27 cellular contexts compared by ENCODE assay signal in genomic region chr11:4185561-4185960, GRCh38.
"Had no signal": no experiment of that assay in that cellular context is flagged by ENCODE, and none has a peak within 500 bp of the region (broad histone marks: within the 10 kb centered on the region; RNA-seq: fewer than 3 reads in every experiment).

No MANE protein-coding gene starts in this region.

- H3K4me1 Mint-ChIP-seq: activated T-helper 17 cell treated with anti-CD3 and anti-CD28 coated beads, Interleukin-2, amount 50 U/mL, for 72 hours; WTC11 had no signal

- H3K36me3 ChIP-seq: adrenal gland, breast epithelium had no signal

- ATAC-seq: activated T-helper 17 cell treated with anti-CD3 and anti-CD28 coated beads, Interleukin-2, amount 50 U/mL, for 72 hours; Panc1; Right ventricle myocardium inferior; WTC11 had no signal

- DNase-seq: activated CD4-positive, alpha-beta T cell treated with anti-CD3 and anti-CD28 coated beads, Interleukin-2, amount 10 ng/mL, durations not matched to agents 7 days and 5 days; activated CD4-positive, CD25-positive, alpha-beta regulatory T cell treated with anti-CD3 and anti-CD28 coated beads, Interleukin-2, amount 50 U/mL, for 72 hours; activated gamma-delta T cell; activated naive CD4-positive, alpha-beta T cell treated with anti-CD3 and anti-CD28 coated beads for 36 hours; activated T-cell treated with anti-CD3 and anti-CD28 coated beads for 4 hours; activated T-cell treated with anti-CD3 and anti-CD28 coated beads, Interleukin-2, amount 50 U/mL, for 48 hours; adrenal gland; anterior cingulate cortex; caudate nucleus; NCI-H1092; NCI-H1417; NCI-H1930; NCI-H2171 treated with DMSO at 0.1 percent for 48 hours; NCI-H226; NCI-H526 treated with DMSO at 0.1 percent for 48 hours; NK-92 treated with Interleukin-12 subunit alpha and Interleukin-12 subunit beta, amount 100 ng/mL, for 24 hours; OCI-M1; RPMI8226; T-helper 1 cell had no signal

- H3K36me3 Mint-ChIP-seq: activated naive CD8-positive, alpha-beta T cell; WTC11 had no signal

- H3K4me3 ChIP-seq: adrenal gland, breast epithelium, SK-N-MC had no signal

- H3K9me3 Mint-ChIP-seq: activated CD4-positive, alpha-beta T cell treated with anti-CD3 and anti-CD28 coated beads, Interleukin-2, amount 10 ng/mL, durations not matched to agents 7 days and 5 days; activated naive CD4-positive, alpha-beta T cell treated with anti-CD3 and anti-CD28 coated beads for 36 hours; activated T-helper 17 cell treated with anti-CD3 and anti-CD28 coated beads, Interleukin-2, amount 50 U/mL, for 72 hours; WTC11 had no signal

- H3K4me1 ChIP-seq: breast epithelium had no signal

- H3K4me3 Mint-ChIP-seq: activated CD4-positive, alpha-beta T cell treated with anti-CD3 and anti-CD28 coated beads, Interleukin-2, amount 10 ng/mL, durations not matched to agents 7 days and 5 days; activated naive CD4-positive, alpha-beta T cell treated with anti-CD3 and anti-CD28 coated beads for 36 hours; activated naive CD8-positive, alpha-beta T cell had no signal

- H3K27ac ChIP-seq: adrenal gland, breast epithelium, KMS-11, SK-N-MC had no signal

- H3K9ac ChIP-seq: KMS-11 had no signal

- H3K27me3 ChIP-seq: adrenal gland, breast epithelium had no signal

- H3K27me3 Mint-ChIP-seq: activated CD4-positive, alpha-beta T cell treated with anti-CD3 and anti-CD28 coated beads, Interleukin-2, amount 10 ng/mL, durations not matched to agents 7 days and 5 days; activated T-helper 17 cell treated with anti-CD3 and anti-CD28 coated beads, Interleukin-2, amount 50 U/mL, for 72 hours had no signal

- H3K27ac Mint-ChIP-seq: activated CD4-positive, alpha-beta T cell treated with anti-CD3 and anti-CD28 coated beads, Interleukin-2, amount 10 ng/mL, durations not matched to agents 7 days and 5 days; activated naive CD4-positive, alpha-beta T cell treated with anti-CD3 and anti-CD28 coated beads for 36 hours; activated naive CD8-positive, alpha-beta T cell; activated T-helper 17 cell treated with anti-CD3 and anti-CD28 coated beads, Interleukin-2, amount 50 U/mL, for 72 hours; WTC11 had no signal

- H3K9me3 ChIP-seq: adrenal gland, breast epithelium had no signal
